ENCODE assay signal across 8 cellular contexts in the genomic region with DNA sequence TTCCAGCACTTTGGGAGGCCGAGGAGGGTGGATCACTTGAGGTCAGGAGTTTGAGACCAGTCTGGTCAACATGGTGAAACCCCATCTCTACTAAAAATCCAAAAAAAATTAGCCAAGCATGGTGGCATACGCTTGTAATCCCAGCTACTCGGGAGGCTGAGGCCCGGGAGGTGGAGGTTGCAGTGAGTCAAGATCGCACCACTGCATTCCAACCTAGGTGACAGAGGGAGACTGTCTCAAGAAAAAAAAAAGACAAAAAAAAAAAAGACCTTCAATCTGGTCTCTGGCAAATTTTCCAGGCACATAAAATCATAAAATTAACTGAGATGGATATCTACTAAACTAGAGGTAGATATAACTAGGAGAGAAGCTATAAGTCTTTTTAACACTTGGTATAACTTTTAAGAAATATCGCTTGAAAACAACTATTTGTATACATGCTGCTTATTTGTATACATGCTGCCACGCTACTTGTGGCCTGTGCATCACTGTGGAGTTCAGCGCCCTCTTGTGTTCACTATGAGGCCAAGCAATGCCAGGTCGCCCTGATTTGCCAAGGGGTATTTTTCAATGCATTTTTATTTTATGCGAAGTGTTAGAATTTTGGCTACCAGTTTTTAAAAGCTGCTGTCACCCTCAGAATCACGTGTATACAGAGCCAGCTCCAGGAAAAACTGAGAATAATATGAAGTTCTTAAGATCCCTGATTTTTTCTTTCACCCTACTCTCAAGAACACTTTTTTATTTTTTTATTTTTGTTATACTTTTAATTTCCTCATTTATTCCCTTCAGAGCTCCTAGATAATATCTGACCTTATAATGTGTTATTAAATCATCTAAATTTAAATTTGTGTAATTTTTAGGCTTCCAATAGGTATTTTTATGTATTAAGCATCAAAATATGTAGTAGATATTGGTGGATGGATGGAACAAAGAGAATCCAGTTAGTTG.
DNase-seq lines count a peak whose midpoint lies in the region; ATAC-seq lines count a peak whose summit lies in the region.

No MANE protein-coding gene starts in this region.

- ATAC-seq in HG03159 (IDR thresholded peaks at IDR 0.05; ENCODE audit: unreplicated experiment) = peak; percentile 67

- DNase-seq in activated gamma-delta T cell treated with Interleukin-2 at 50 U/mL for 16 hours (peak; percentile 50), activated gamma-delta T cell (lab: John Stamatoyannopoulos, UW) (no peak), NCI-H526 treated with DMSO at 0.1 percent for 48 hours (lab: John Stamatoyannopoulos, UW) (peak; percentile 23), medulla oblongata (ENCODE audit: extremely low spot score) (peak; percentile 73)
- DNase-seq in activated CD4-positive, alpha-beta T cell treated with anti-CD3 and anti-CD28 coated beads, Interleukin-2, amount 50 U/mL, for 1 hour = peak; percentile 52
- peak; percentile 19 for DNase-seq in effector CD8-positive, alpha-beta T cell (lab: John Stamatoyannopoulos, UW)
- peak; percentile 32 to 45 for DNase-seq in stimulated activated CD8-positive, alpha-beta memory T cell treated with anti-CD3 and anti-CD28 coated beads, Interleukin-2, amount 100 ng/mL, for 1 hour (ENCODE audit: low read depth in 2 of 2)
